Comparison of ENCODE assay signal across 16 cellular contexts in genomic region chr3:195750797-195751520, GRCh38. TPM values are rescaled to one million over a fixed set of nuclear protein-coding genes. Genes with fewer than 3 reads are reported as not detected.
DNase-seq lines count a peak whose midpoint lies in the region; ATAC-seq and TF ChIP-seq lines count a peak whose summit lies in the region.
"Had no signal": no experiment of that assay in that cellular context is flagged by ENCODE, and none has a peak within 500 bp of the region (broad histone marks: within the 10 kb centered on the region; RNA-seq: fewer than 3 reads in every experiment).

No MANE protein-coding gene starts in this region.

- POLR2A ChIA-PET in SK-N-SH (lab: Yijun Ruan, JAX), result no interaction called here

- no peaks in the 10 kb centered on the region for H3K4me1 Mint-ChIP-seq in chondrocyte (ENCODE audit: low read depth)

- no peaks in the 10 kb centered on the region for H3K27me3 ChIP-seq in SK-N-SH (ENCODE audit: insufficient read depth)

- TF ChIP-seq CTCF in SK-N-SH (IDR thresholded peaks at IDR 0.05), result no peak
- TF ChIP-seq CTCF in chondrocyte (IDR thresholded peaks at IDR 0.05), result no peak

- no peak overlapping the region for H3K4me2 ChIP-seq in SK-N-SH

- H3K9me3 ChIP-seq in SK-N-SH, result no peaks in the 10 kb centered on the region

- no peak overlapping the region for H3K27ac ChIP-seq in SK-N-SH (ENCODE audit: low read depth in 2 of 2, low read length in 1 of 2)

- WGBS in SK-N-SH (ENCODE audit: low lambda C conversion rate), result 78% methylated on average over 15 of the region's 30 CpGs

- H3F3A ChIP-seq in SK-N-SH (replicated peaks; ENCODE audit: insufficient read depth), result no peaks in the 10 kb centered on the region

- CTCF ChIA-PET in SK-N-SH (lab: Yijun Ruan, JAX), result no interaction called here

- ATAC-seq in SK-N-SH treated with all-trans-retinoic acid at 6 μM for 48 hours, result no peak
- ATAC-seq: GM12878 had no signal

- no peak overlapping the region for H3K27ac Mint-ChIP-seq in chondrocyte (ENCODE audit: unreplicated experiment)
- H3K27ac Mint-ChIP-seq: B cell; CD4-positive, alpha-beta T cell had no signal

- intact Hi-C loops in posterior vena cava (cut with DNase I), result no loop called here

- DNase-seq in SK-N-SH (peak; percentile 15), COLO668 (lab: John Stamatoyannopoulos, UW; ENCODE audit: unreplicated experiment) (peak; percentile 17), chondrocyte (ENCODE audit: low spot score) (peak; percentile 89), posterior vena cava (ENCODE audit: low spot score) (peak; percentile 80), NCI-H2196 treated with DMSO at 0.1 percent for 48 hours (lab: John Stamatoyannopoulos, UW; ENCODE audit: unreplicated experiment) (no peak), NK-92 (lab: John Stamatoyannopoulos, UW; ENCODE audit: unreplicated experiment) (no peak)
- DNase-seq: ACHN; C1 segment of cervical spinal cord; CD4-positive, alpha-beta T cell; DMS79; GOT3 had no signal

- no peaks in the 10 kb centered on the region for H3K79me2 ChIP-seq in SK-N-SH (ENCODE audit: insufficient read depth)

- H3K4me3 Mint-ChIP-seq in chondrocyte (ENCODE audit: unreplicated experiment), result no peak overlapping the region
- H3K4me3 Mint-ChIP-seq: B cell; CD4-positive, alpha-beta T cell had no signal

- TF ChIP-seq EP300 in SK-N-SH (IDR thresholded peaks at IDR 0.05; ENCODE audit: borderline replicate concordance in 1 of 2, low read depth in 1 of 2, low read length in 1 of 2), result no peak

- peaks cover 0 to 3% of the 10 kb centered on the region in 2 experiments; a peak in 1 of 4 replicates for H3K4me1 ChIP-seq in SK-N-SH (ENCODE audit: control insufficient read depth in 1 of 2, insufficient read depth in 2 of 2, low read depth in 1 of 2, low read length in 1 of 2)

- no peak overlapping the region for H3K4me3 ChIP-seq in SK-N-SH (ENCODE audit: low read depth in 2 of 2, low read length in 1 of 2)
- H3K4me3 ChIP-seq: GM12878, HAP-1 had no signal

- no peaks in the 10 kb centered on the region for H3K36me3 ChIP-seq in SK-N-SH (replicated peaks in 1 of 2; ENCODE audit: control insufficient read depth in 1 of 2, insufficient read depth in 2 of 2, low read length in 1 of 2)
- H3K36me3 ChIP-seq: HAP-1 had no signal

- no peaks in the 10 kb centered on the region for H3K9me3 Mint-ChIP-seq in chondrocyte (ENCODE audit: low read depth)
- H3K9me3 Mint-ChIP-seq: CD4-positive, alpha-beta T cell had no signal

- no peak overlapping the region for H2AFZ ChIP-seq in SK-N-SH (ENCODE audit: low read depth)

- TF ChIP-seq RAD21 in SK-N-SH (IDR thresholded peaks at IDR 0.05; ENCODE audit: low read length), result no peak

- no peaks in the 10 kb centered on the region for H3K9me2 ChIP-seq in SK-N-SH

- H4K20me1 ChIP-seq in SK-N-SH (ENCODE audit: insufficient read depth), result no peaks in the 10 kb centered on the region

- no peak overlapping the region for H3K9ac ChIP-seq in SK-N-SH

- H3K27me3 Mint-ChIP-seq in chondrocyte (ENCODE audit: low read depth), result peaks cover 16% of the 10 kb centered on the region
- H3K27me3 Mint-ChIP-seq: CD4-positive, alpha-beta T cell had no signal

- H3K36me3 Mint-ChIP-seq in chondrocyte (ENCODE audit: low read depth), result peaks cover 3% of the 10 kb centered on the region

TF ChIP-seq in SK-N-SH, 30 proteins besides CTCF, POLR2A, EP300 and RAD21:
- TF ChIP-seq GATA2 (CRISPR knock-in tag; IDR thresholded peaks at IDR 0.05), result no peak
- TF ChIP-seq PBX3 (IDR thresholded peaks at IDR 0.05), result no peak
- TF ChIP-seq FOXM1 (IDR thresholded peaks at IDR 0.05; ENCODE audit: low read depth), result no peak
- no peak for TF ChIP-seq TCF12 (IDR thresholded peaks at IDR 0.05)
- TF ChIP-seq CHD2 (IDR thresholded peaks at IDR 0.05; ENCODE audit: low read length, partially characterized antibody), result no peak

TF ChIP-seq in SK-N-SH treated with all-trans-retinoic acid at 6 μM for 48 hours, 23 proteins besides CTCF, POLR2A, EP300 and RAD21:
- TF ChIP-seq PATZ1 (CRISPR knock-in tag; IDR thresholded peaks at IDR 0.05; ENCODE audit: borderline replicate concordance) (no peak), CREB5 (CRISPR knock-in tag; IDR thresholded peaks at IDR 0.05; ENCODE audit: low read depth) (no peak), TOX (CRISPR knock-in tag; IDR thresholded peaks at IDR 0.05; ENCODE audit: borderline replicate concordance) (no peak), ZFP30 (CRISPR knock-in tag; IDR thresholded peaks at IDR 0.05) (no peak), ZNF70 (CRISPR knock-in tag; IDR thresholded peaks at IDR 0.05) (no peak), ZNF8 (CRISPR knock-in tag; IDR thresholded peaks at IDR 0.05) (no peak), OSR1 (CRISPR knock-in tag; IDR thresholded peaks at IDR 0.05) (no peak), RARB (CRISPR knock-in tag; IDR thresholded peaks at IDR 0.05) (no peak)

RNA-seq across cellular contexts. Expression of gene MUC20, which starts 30.2 kb away (rescaled TPM):
- 0.31 and 0.36 TPM in 2 replicates for polyA plus RNA-seq in SK-N-SH (2012; rRNA removed)
- polyA plus RNA-seq in SK-N-SH (2012; cell fraction: cytosol; rRNA removed), result 0.09 and 0.20 TPM in 2 replicates
- 2.6 and 3.3 TPM in 2 replicates for polyA plus RNA-seq in SK-N-SH (2012; cell fraction: nucleus; rRNA removed)
- total RNA-seq in chondrocyte (2.2 to 8.4 TPM (median 3.0 TPM) in 3 replicates), posterior vena cava (1 to 10 TPM; 3.8 to 9.4 TPM)
- total RNA-seq: HT1080 had no signal

Comparison
In these comparisons a context has a peak if more than half of its experiments do, and no peak if none do; other contexts are left out.
1. DNase-seq: peak in SK-N-SH (single experiment), COLO668 (single experiment), chondrocyte (single experiment) and posterior vena cava (single experiment); none in NCI-H2196 treated with DMSO at 0.1 percent for 48 hours (single experiment) and NK-92 (single experiment).